In genomic region chr2:235864746-235865535, GRCh38 we compare ENCODE assay signal across 21 cellular contexts.
DNase-seq lines count a peak whose midpoint lies in the region; ATAC-seq and TF ChIP-seq lines count a peak whose summit lies in the region.
"Had no signal": no experiment of that assay in that cellular context is flagged by ENCODE, and none has a peak within 500 bp of the region (broad histone marks: within the 10 kb centered on the region; RNA-seq: fewer than 3 reads in every experiment).

No MANE protein-coding gene starts in this region.

- H3K4me3 ChIP-seq in HFF-Myc (replicated peaks; ENCODE audit: low read depth, low read length) (no peak overlapping the region), choroid plexus epithelial cell (ENCODE audit: low read depth, low read length) (peak overlapping the region; percentile 49)
- H3K4me3 ChIP-seq: ascending aorta, K562, lung, tibial artery had no signal

- H3K9me3 Mint-ChIP-seq in activated T-cell treated with anti-CD3 and anti-CD28 coated beads, Interleukin-2, amount 50 U/mL, for 72 hours: no peaks in the 10 kb centered on the region
- H3K9me3 Mint-ChIP-seq: activated naive CD4-positive, alpha-beta T cell treated with anti-CD3 and anti-CD28 coated beads for 36 hours; CD4-positive, alpha-beta T cell had no signal

- TF ChIP-seq CTCF in HFF-Myc (IDR thresholded peaks at IDR 0.05; ENCODE audit: low read depth, low read length, missing control alignments) (no peak), choroid plexus epithelial cell (conservative IDR thresholded peaks at IDR 0.05; ENCODE audit: low read depth, low read length) (no peak)

- peak; percentile 40 for DNase-seq in AG08395 (ENCODE audit: low spot score)
- peak; percentile 2 for DNase-seq in HFF-Myc (ENCODE audit: extremely low read depth, low read depth)
- DNase-seq in choroid plexus epithelial cell (ENCODE audit: low read depth): peak; percentile 53
- peak; percentile 69 for DNase-seq in left kidney (ENCODE audit: low read depth, low spot score)
- no peak for DNase-seq in activated T-cell treated with anti-CD3 and anti-CD28 coated beads, Interleukin-2, amount 50 U/mL, for 72 hours
- DNase-seq in activated effector memory CD4-positive, alpha-beta T cell treated with anti-CD3 and anti-CD28 coated beads, Interleukin-2, amount 50 U/mL, for 16 hours: no peak
- no peak for DNase-seq in activated CD8-positive, alpha-beta memory T cell treated with anti-CD3 and anti-CD28 coated beads for 24 hours
- DNase-seq: activated naive CD4-positive, alpha-beta T cell treated with anti-CD3 and anti-CD28 coated beads for 36 hours; CD4-positive, alpha-beta T cell; HCEC 1CT; naive thymus-derived CD4-positive, alpha-beta T cell; NCI-H2029 treated with DMSO at 0.1 percent for 48 hours; NCI-H524; stimulated activated naive CD4-positive, alpha-beta T cell; tibial artery had no signal

- H3K36me3 Mint-ChIP-seq in activated T-cell treated with anti-CD3 and anti-CD28 coated beads, Interleukin-2, amount 50 U/mL, for 72 hours (ENCODE audit: insufficient read depth in 2 of 2): no peaks in the 10 kb centered on the region
- H3K36me3 Mint-ChIP-seq: naive thymus-derived CD4-positive, alpha-beta T cell had no signal

- peaks cover 18% of the 10 kb centered on the region for H3K27me3 Mint-ChIP-seq in activated T-cell treated with anti-CD3 and anti-CD28 coated beads, Interleukin-2, amount 50 U/mL, for 72 hours (ENCODE audit: low read depth)

- H3K4me3 Mint-ChIP-seq in activated T-cell treated with anti-CD3 and anti-CD28 coated beads, Interleukin-2, amount 50 U/mL, for 72 hours: no peak overlapping the region
- H3K4me3 Mint-ChIP-seq: activated naive CD4-positive, alpha-beta T cell treated with anti-CD3 and anti-CD28 coated beads for 36 hours; CD4-positive, alpha-beta T cell; dendritic cell treated with granulocyte-macrophage colony-stimulating factor and Interleukin-4, amounts not matched to agents 40 ng/mL and 50 ng/mL, for 4 days; naive thymus-derived CD4-positive, alpha-beta T cell had no signal

- H3K4me1 Mint-ChIP-seq in activated T-cell treated with anti-CD3 and anti-CD28 coated beads, Interleukin-2, amount 50 U/mL, for 72 hours (ENCODE audit: low read depth): no peaks in the 10 kb centered on the region

- H3K27ac Mint-ChIP-seq in activated T-cell treated with anti-CD3 and anti-CD28 coated beads, Interleukin-2, amount 50 U/mL, for 72 hours: no peak overlapping the region
- H3K27ac Mint-ChIP-seq: activated naive CD4-positive, alpha-beta T cell treated with anti-CD3 and anti-CD28 coated beads for 36 hours; CD4-positive, alpha-beta T cell; dendritic cell treated with granulocyte-macrophage colony-stimulating factor and Interleukin-4, amounts not matched to agents 40 ng/mL and 50 ng/mL, for 4 days; naive thymus-derived CD4-positive, alpha-beta T cell had no signal

- ATAC-seq in activated T-cell treated with anti-CD3 and anti-CD28 coated beads, Interleukin-2, amount 50 U/mL, for 72 hours (replicated peaks in 1 of 2): no peak
- ATAC-seq in HG03097 (IDR thresholded peaks at IDR 0.05; ENCODE audit: low FRiP score, unreplicated experiment): no peak
- ATAC-seq: K562; naive thymus-derived CD4-positive, alpha-beta T cell; Right ventricle myocardium inferior had no signal

Comparison
In these comparisons a context has a peak if more than half of its experiments do, and no peak if none do; other contexts are left out.
1. DNase-seq: peak in AG08395 (single experiment), HFF-Myc (single experiment), choroid plexus epithelial cell (single experiment) and left kidney (single experiment); none in activated T-cell treated with anti-CD3 and anti-CD28 coated beads, Interleukin-2, amount 50 U/mL, for 72 hours (0 of 2), activated effector memory CD4-positive, alpha-beta T cell treated with anti-CD3 and anti-CD28 coated beads, Interleukin-2, amount 50 U/mL, for 16 hours (single experiment) and activated CD8-positive, alpha-beta memory T cell treated with anti-CD3 and anti-CD28 coated beads for 24 hours (single experiment).